In genomic region chr6:129731396-129731795, GRCh38 we compare ENCODE assay signal across 1 cellular context.
TF ChIP-seq lines count a peak whose summit lies in the region.

No MANE protein-coding gene starts in this region.

TF ChIP-seq in H1, 55 proteins besides CTCF, POLR2A, EP300 and RAD21:
- TF ChIP-seq, protein P1, sequence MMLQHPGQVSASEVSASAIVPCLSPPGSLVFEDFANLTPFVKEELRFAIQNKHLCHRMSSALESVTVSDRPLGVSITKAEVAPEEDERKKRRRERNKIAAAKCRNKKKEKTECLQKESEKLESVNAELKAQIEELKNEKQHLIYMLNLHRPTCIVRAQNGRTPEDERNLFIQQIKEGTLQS (IDR thresholded peaks at IDR 0.05; ENCODE audit: insufficient read depth, low read depth, low read length) = no peak
- TF ChIP-seq BCL11A (IDR thresholded peaks at IDR 0.05; ENCODE audit: low read depth in 2 of 2, low read length in 2 of 2) (no peak), CBX8 (IDR thresholded peaks at IDR 0.05; ENCODE audit: borderline replicate concordance, low read depth, low read length) (no peak), EZH2 (IDR thresholded peaks at IDR 0.05; ENCODE audit: low read depth, low read length, severe bottlenecking) (no peak), HDAC2 (IDR thresholded peaks at IDR 0.05; ENCODE audit: borderline replicate concordance in 1 of 2, low read depth in 2 of 2, low read length in 2 of 2) (no peak), KDM1A (IDR thresholded peaks at IDR 0.05; ENCODE audit: borderline replicate concordance, low read length) (no peak), TBP (IDR thresholded peaks at IDR 0.05; ENCODE audit: low read depth, low read length) (no peak), SAP30 (IDR thresholded peaks at IDR 0.05; ENCODE audit: insufficient read depth, insufficient replicate concordance, low read length) (no peak), BRCA1 (IDR thresholded peaks at IDR 0.05; ENCODE audit: low read depth, low read length) (no peak)
- TF ChIP-seq, protein P2, sequence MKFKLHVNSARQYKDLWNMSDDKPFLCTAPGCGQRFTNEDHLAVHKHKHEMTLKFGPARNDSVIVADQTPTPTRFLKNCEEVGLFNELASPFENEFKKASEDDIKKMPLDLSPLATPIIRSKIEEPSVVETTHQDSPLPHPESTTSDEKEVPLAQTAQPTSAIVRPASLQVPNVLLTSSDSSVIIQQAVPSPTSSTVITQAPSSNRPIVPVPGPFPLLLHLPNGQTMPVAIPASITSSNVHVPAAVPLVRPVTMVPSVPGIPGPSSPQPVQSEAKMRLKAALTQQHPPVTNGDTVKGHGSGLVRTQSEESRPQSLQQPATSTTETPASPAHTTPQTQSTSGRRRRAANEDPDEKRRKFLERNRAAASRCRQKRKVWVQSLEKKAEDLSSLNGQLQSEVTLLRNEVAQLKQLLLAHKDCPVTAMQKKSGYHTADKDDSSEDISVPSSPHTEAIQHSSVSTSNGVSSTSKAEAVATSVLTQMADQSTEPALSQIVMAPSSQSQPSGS (IDR thresholded peaks at IDR 0.05; ENCODE audit: low read length) = no peak
